ENCODE assay signal across 8 cellular contexts in genomic region chr2:97589257-97589597, GRCh38. TPM values are rescaled to one million over a fixed set of nuclear protein-coding genes. Genes with fewer than 3 reads are reported as not detected.
DNase-seq lines count a peak whose midpoint lies in the region; ATAC-seq and TF ChIP-seq lines count a peak whose summit lies in the region.
"Not testable (repeated sequence)": the region's sequence is repeated elsewhere in the genome, so short reads cannot be mapped to it uniquely, and the experiment has no call there.

No MANE protein-coding gene starts in this region.

- H3K27ac ChIP-seq in 22Rv1 (peak overlapping the region; percentile 94), MM.1S (ENCODE audit: low read length) (peak overlapping the region; percentile 78), heart right ventricle (peak overlapping the region in 9 of 10 donors; percentile 39 to 97 (median 78)), muscle layer of colon (ENCODE audit: low read depth, low read length) (peak overlapping the region; percentile 49), skin epidermis (peak overlapping the region in 19 of 21 experiments; percentile 16 to 95 (median 71))

- not testable (repeated sequence) for H3K9me2 ChIP-seq in MM.1S (replicated peaks; ENCODE audit: insufficient read depth, low read length)

- CTCF ChIA-PET in activated CD8-positive, alpha-beta T cell treated with anti-CD3 and anti-CD28 coated beads, Interleukin-2, amount 10 ng/mL, durations not matched to agents 7 days and 5 days (lab: Charles Lee) = interaction anchor here (2.5 to 3.3 kb wide), 2 partner anchors 74 to 109 kb away, joined by 43 to 176 read pairs; partner anchors contain the start of gene ACTR1B

- H3K9ac ChIP-seq in MM.1S (ENCODE audit: low read length) = peak overlapping the region; percentile 69
- not testable (repeated sequence) for H3K9ac ChIP-seq in muscle layer of colon (ENCODE audit: low read length)

- DNase-seq in MM.1S; activated CD8-positive, alpha-beta T cell treated with anti-CD3 and anti-CD28 coated beads, Interleukin-2, amount 10 ng/mL, durations not matched to agents 7 days and 5 days; central memory CD8-positive, alpha-beta T cell (ENCODE audit: low spot score in 2 of 2); heart right ventricle: not testable (repeated sequence)

- H3K27me3 ChIP-seq in MM.1S (replicated peaks; ENCODE audit: insufficient read depth, low read length); heart right ventricle; muscle layer of colon (ENCODE audit: control insufficient read depth in 1 of 2, insufficient read depth in 2 of 2, low read length in 2 of 2): not testable (repeated sequence)

- H3K27me3 Mint-ChIP-seq in activated CD8-positive, alpha-beta T cell treated with anti-CD3 and anti-CD28 coated beads, Interleukin-2, amount 10 ng/mL, durations not matched to agents 7 days and 5 days (ENCODE audit: low read depth); central memory CD8-positive, alpha-beta T cell: not testable (repeated sequence)

- 0 to 4% methylated on average over 3 to 11 of the region's 14 CpGs for WGBS in heart right ventricle, 2 donors

- H3K4me3 Mint-ChIP-seq in activated CD8-positive, alpha-beta T cell treated with anti-CD3 and anti-CD28 coated beads, Interleukin-2, amount 10 ng/mL, durations not matched to agents 7 days and 5 days = peak overlapping the region; percentile 100
- peak overlapping the region; percentile 98 for H3K4me3 Mint-ChIP-seq in central memory CD8-positive, alpha-beta T cell

- peak overlapping the region; percentile 38; the same call in 1 of the 2 replicates for H3K4me2 ChIP-seq in MM.1S (ENCODE audit: low read depth, low read length)

- H2AFZ ChIP-seq in MM.1S (ENCODE audit: low read length) = peak overlapping the region; percentile 70; the same call in 1 of the 2 replicates

- not testable (repeated sequence) for H3K36me3 ChIP-seq in MM.1S (replicated peaks; ENCODE audit: insufficient read depth, low read length); heart right ventricle; muscle layer of colon (ENCODE audit: insufficient read depth, low read length)

- H3K4me1 Mint-ChIP-seq in activated CD8-positive, alpha-beta T cell treated with anti-CD3 and anti-CD28 coated beads, Interleukin-2, amount 10 ng/mL, durations not matched to agents 7 days and 5 days (ENCODE audit: low read depth); central memory CD8-positive, alpha-beta T cell: not testable (repeated sequence)

- H3K36me3 Mint-ChIP-seq in activated CD8-positive, alpha-beta T cell treated with anti-CD3 and anti-CD28 coated beads, Interleukin-2, amount 10 ng/mL, durations not matched to agents 7 days and 5 days (ENCODE audit: low read depth) = not testable (repeated sequence)
- H3K36me3 Mint-ChIP-seq in central memory CD8-positive, alpha-beta T cell (ENCODE audit: insufficient read depth) = peaks cover 10% of the 10 kb centered on the region

- intact Hi-C loops in heart right ventricle (cut with DNase I) = not testable (repeated sequence)

- not testable (repeated sequence) for H3K9me3 Mint-ChIP-seq in activated CD8-positive, alpha-beta T cell treated with anti-CD3 and anti-CD28 coated beads, Interleukin-2, amount 10 ng/mL, durations not matched to agents 7 days and 5 days (ENCODE audit: insufficient read depth); central memory CD8-positive, alpha-beta T cell

- not testable (repeated sequence) for TF ChIP-seq CTCF in 22Rv1 (IDR thresholded peaks at IDR 0.05); MM.1S (IDR thresholded peaks at IDR 0.05; ENCODE audit: low read length); heart right ventricle (IDR thresholded peaks at IDR 0.05)

- H3K9me3 ChIP-seq in MM.1S (replicated peaks; ENCODE audit: insufficient read depth, low read length); heart right ventricle; muscle layer of colon (ENCODE audit: low read length): not testable (repeated sequence)

- H3K27ac Mint-ChIP-seq in activated CD8-positive, alpha-beta T cell treated with anti-CD3 and anti-CD28 coated beads, Interleukin-2, amount 10 ng/mL, durations not matched to agents 7 days and 5 days = peak overlapping the region; percentile 99
- peak overlapping the region; percentile 98 for H3K27ac Mint-ChIP-seq in central memory CD8-positive, alpha-beta T cell (ENCODE audit: low read depth)

- not testable (repeated sequence) for H4K20me1 ChIP-seq in MM.1S (ENCODE audit: insufficient read depth, low read length)

- H3K4me3 ChIP-seq in MM.1S (ENCODE audit: low read length) = peak overlapping the region; percentile 69
- peak overlapping the region in 9 of 10 donors; percentile 50 to 82 (median 66) for H3K4me3 ChIP-seq in heart right ventricle
- H3K4me3 ChIP-seq in muscle layer of colon (ENCODE audit: low read depth in 1 of 2, low read length in 2 of 2) = peak overlapping the region; percentile 36 to 52
- H3K4me3 ChIP-seq in skin epidermis = peak overlapping the region; percentile 31 to 60 (median 47)

- H3K79me2 ChIP-seq in MM.1S (ENCODE audit: low read length) = not testable (repeated sequence)

- POLR2A ChIA-PET in activated CD8-positive, alpha-beta T cell treated with anti-CD3 and anti-CD28 coated beads, Interleukin-2, amount 10 ng/mL, durations not matched to agents 7 days and 5 days (lab: Charles Lee) = interaction anchor here (0.5 to 2.3 kb wide), 4 partner anchors 57 to 124 kb away, joined by 3 to 8 read pairs (median 5); partner anchors contain the start of genes ACTR1B, COX5B and ZAP70

- ATAC-seq in GM19035 (IDR thresholded peaks at IDR 0.05; ENCODE audit: unreplicated experiment) (peak; percentile 37), heart right ventricle (peak in 3 of 8 donors; percentile 22 to 36 (median 31))
- ATAC-seq in activated CD8-positive, alpha-beta T cell treated with anti-CD3 and anti-CD28 coated beads, Interleukin-2, amount 10 ng/mL, durations not matched to agents 7 days and 5 days; central memory CD8-positive, alpha-beta T cell (replicated peaks; ENCODE audit: extremely low read depth, poor library complexity, severe bottlenecking): not testable (repeated sequence)

- H3F3A ChIP-seq in MM.1S (ENCODE audit: insufficient read depth, low read length) = not testable (repeated sequence)

- H3K4me1 ChIP-seq in MM.1S (ENCODE audit: low read length); heart right ventricle; muscle layer of colon (ENCODE audit: insufficient read depth, low read length): not testable (repeated sequence)

RNA-seq across cellular contexts. Expression of gene ANKRD36B, which starts 0.5 kb away (rescaled TPM):
- total RNA-seq in activated CD8-positive, alpha-beta T cell treated with anti-CD3 and anti-CD28 coated beads, Interleukin-2, amount 10 ng/mL, durations not matched to agents 7 days and 5 days = 10 to 100 TPM; 51.3 to 59.2 TPM
- 1 to 10 TPM; 2.2 to 6.7 (median 4.1) TPM for total RNA-seq in heart right ventricle
- 10 to 100 TPM in 1 of 2 donors, under 1 TPM in 1; 0.80 to 20.5 TPM for polyA plus RNA-seq in heart right ventricle

RNA-seq across cellular contexts. Expression of gene COX5B, which starts 56.6 kb away (rescaled TPM):
- 100 to 1,000 TPM; 215 to 216 TPM for total RNA-seq in activated CD8-positive, alpha-beta T cell treated with anti-CD3 and anti-CD28 coated beads, Interleukin-2, amount 10 ng/mL, durations not matched to agents 7 days and 5 days
- 1,000 to 10,000 TPM in 9 of 10 donors, 100 to 1,000 TPM in 1; 886 to 1,398 (median 1,288) TPM for total RNA-seq in heart right ventricle
- polyA plus RNA-seq in heart right ventricle = 1,000 to 10,000 TPM; 1,705 to 5,403 TPM

Comparison
In these comparisons a context has a peak if more than half of its experiments do, and no peak if none do; other contexts are left out.
1. RNA of gene ANKRD36B, which starts 0.5 kb away (total RNA-seq): 51.3 to 59.2 TPM in activated CD8-positive, alpha-beta T cell treated with anti-CD3 and anti-CD28 coated beads, Interleukin-2, amount 10 ng/mL, durations not matched to agents 7 days and 5 days; 2.2 to 6.7 TPM in heart right ventricle; every median in the first group is over 4 times any median in the second.
2. RNA of gene COX5B, which starts 56.6 kb away (total RNA-seq): 886 to 1,398 TPM in heart right ventricle; 215 to 216 TPM in activated CD8-positive, alpha-beta T cell treated with anti-CD3 and anti-CD28 coated beads, Interleukin-2, amount 10 ng/mL, durations not matched to agents 7 days and 5 days; every median in the first group is over 4 times any median in the second.
3. Peak in every context shown above with its lines, with median percentiles within 50 percentile points of each other: H3K27ac ChIP-seq and H3K4me3 ChIP-seq.